ENCODE assay signal across 8 cellular contexts in genomic region chr19:17215125-17215971, GRCh38. TPM values are rescaled to one million over a fixed set of nuclear protein-coding genes. Genes with fewer than 3 reads are reported as not detected.
DNase-seq lines count a peak whose midpoint lies in the region; ATAC-seq, FAIRE-seq and TF ChIP-seq lines count a peak whose summit lies in the region.

Gene USE1 (plus strand): TSS chr19:17215357. CDS start chr19:17215406, 49 bp downstream.

- H4K20me1 ChIP-seq in fibroblast of lung (ENCODE audit: control insufficient read depth, extremely low read depth, insufficient read depth, low read length): no peaks in the 10 kb centered on the region

- H3K4me1 Mint-ChIP-seq in naive thymus-derived CD4-positive, alpha-beta T cell: peaks cover 0 to 16% (median 12%) of the 10 kb centered on the region in 7 donors
- H3K4me1 Mint-ChIP-seq in stimulated activated naive B cell treated with anti-CD40 and anti-IgM and Interleukin-4, amounts not matched to agents 10 μg/mL and 1 μg/mL and 100 μg/mL, for 72 hours: peaks cover 12 to 32% of the 10 kb centered on the region in 2 donors

- peaks cover 0 to 2% (median 0%) of the 10 kb centered on the region in 11 donors for H3K9me3 Mint-ChIP-seq in naive thymus-derived CD4-positive, alpha-beta T cell
- peaks cover 0 to 2% of the 10 kb centered on the region in 2 donors for H3K9me3 Mint-ChIP-seq in stimulated activated naive B cell treated with anti-CD40 and anti-IgM and Interleukin-4, amounts not matched to agents 10 μg/mL and 1 μg/mL and 100 μg/mL, for 72 hours

- H3K27me3 Mint-ChIP-seq in naive thymus-derived CD4-positive, alpha-beta T cell: no peaks in the 10 kb centered on the region
- no peaks in the 10 kb centered on the region for H3K27me3 Mint-ChIP-seq in stimulated activated naive B cell treated with anti-CD40 and anti-IgM and Interleukin-4, amounts not matched to agents 10 μg/mL and 1 μg/mL and 100 μg/mL, for 72 hours

- H3K27ac Mint-ChIP-seq in naive thymus-derived CD4-positive, alpha-beta T cell: peak within 1 kb of the TSS; percentile 97 to 100 (median 99)
- H3K27ac Mint-ChIP-seq in stimulated activated naive B cell treated with anti-CD40 and anti-IgM and Interleukin-4, amounts not matched to agents 10 μg/mL and 1 μg/mL and 100 μg/mL, for 72 hours: peak within 1 kb of the TSS; percentile 94

- TF ChIP-seq CTCF in D721Med (IDR thresholded peaks at IDR 0.05; ENCODE audit: insufficient read depth, missing control alignments): no peak
- no peak for TF ChIP-seq CTCF in fibroblast of lung (conservative IDR thresholded peaks at IDR 0.05 in 1 of 2, IDR thresholded peaks at IDR 0.05 in 1 of 2; ENCODE audit: low read depth in 1 of 2, low read length in 2 of 2)

- DNase-seq in D721Med (ENCODE audit: insufficient read length, low spot score) (peak; percentile 92), LHCN-M2 (ENCODE audit: low read depth) (peak; percentile 88), RPMI8226 (peak; percentile 95), fibroblast of lung (ENCODE audit: low read depth in 2 of 2) (peak; percentile 91 to 92)
- peak; percentile 72 to 77 for DNase-seq in activated T-helper 1 cell treated with anti-CD3 and anti-CD28 coated beads, Interleukin-2, amount 50 U/mL, for 16 hours (ENCODE audit: low read depth in 1 of 2, low spot score in 1 of 2)
- peak; percentile 70 to 91 (median 89) for DNase-seq in naive thymus-derived CD4-positive, alpha-beta T cell
- DNase-seq in stimulated activated naive B cell treated with anti-CD40 and anti-IgM and Interleukin-4, amounts not matched to agents 10 μg/mL and 1 μg/mL and 100 μg/mL, for 72 hours: peak; percentile 83

- H3K4me3 ChIP-seq in fibroblast of lung (replicated peaks in 1 of 4; ENCODE audit: control extremely low read depth in 1 of 4, insufficient read depth in 1 of 4, low read depth in 3 of 4, low read length in 4 of 4): peak within 1 kb of the TSS; percentile 63 to 80 (median 67)
- H3K4me3 ChIP-seq in naive thymus-derived CD4-positive, alpha-beta T cell (ENCODE audit: low read length): peak within 1 kb of the TSS; percentile 92

- peak within 1 kb of the TSS; percentile 83 for H2AFZ ChIP-seq in fibroblast of lung (ENCODE audit: low read length)

- ATAC-seq in GM21619 (IDR thresholded peaks at IDR 0.05; ENCODE audit: unreplicated experiment): peak; percentile 73
- ATAC-seq in naive thymus-derived CD4-positive, alpha-beta T cell: peak; percentile 97
- ATAC-seq in stimulated activated naive B cell treated with anti-CD40 and anti-IgM and Interleukin-4, amounts not matched to agents 10 μg/mL and 1 μg/mL and 100 μg/mL, for 72 hours (replicated peaks): peak; percentile 94 to 98

- intact Hi-C loops in naive thymus-derived CD4-positive, alpha-beta T cell (cut with micrococcal nuclease): loop anchor here (1.0 to 5.0 kb wide), 8 partner anchors 11 to 296 kb away; partner anchors contain the start of genes BABAM1 (in 2 of the 2), OCEL1 (in 2 of the 2), GTPBP3 (in 1 of the 2) and HAUS8 (in 1 of the 2)

- no peak for FAIRE-seq in D721Med (lab: Jason Lieb, UNC)

- H3K9ac ChIP-seq in fibroblast of lung (ENCODE audit: insufficient read depth, low read length): peak within 1 kb of the TSS; percentile 96

- peaks cover 8% of the 10 kb centered on the region for H3K4me1 ChIP-seq in fibroblast of lung (ENCODE audit: control insufficient read depth, extremely low read depth, insufficient read depth, low read length)
- H3K4me1 ChIP-seq in naive thymus-derived CD4-positive, alpha-beta T cell (ENCODE audit: control insufficient read depth in 2 of 2, insufficient read depth in 2 of 2, low read length in 2 of 2): peaks cover 13 to 16% of the 10 kb centered on the region in 2 donors

- H3K27ac ChIP-seq in fibroblast of lung (ENCODE audit: insufficient read depth, low read length): peak within 1 kb of the TSS; percentile 95
- H3K27ac ChIP-seq in naive thymus-derived CD4-positive, alpha-beta T cell (ENCODE audit: low read depth, low read length): peak within 1 kb of the TSS; percentile 89

- peak within 1 kb of the TSS; percentile 83 to 99 (median 90) for H3K4me3 Mint-ChIP-seq in naive thymus-derived CD4-positive, alpha-beta T cell
- H3K4me3 Mint-ChIP-seq in stimulated activated naive B cell treated with anti-CD40 and anti-IgM and Interleukin-4, amounts not matched to agents 10 μg/mL and 1 μg/mL and 100 μg/mL, for 72 hours: peak within 1 kb of the TSS; percentile 86 to 90

- peak within 1 kb of the TSS; percentile 58 for H3K4me2 ChIP-seq in fibroblast of lung (ENCODE audit: extremely low read depth, insufficient read depth, low read length)

- POLR2A ChIA-PET in naive thymus-derived CD4-positive, alpha-beta T cell (lab: Charles Lee): interaction anchor here (0.7 to 4.2 kb wide), 33 partner anchors 8 to 1837 kb away, joined by 3 to 77 read pairs (median 4); partner anchors contain the start of genes ANKLE1, BABAM1, HAUS8 and MED26

- H3K79me2 ChIP-seq in fibroblast of lung (ENCODE audit: control insufficient read depth, insufficient read depth, low read length): no peaks in the 10 kb centered on the region

- H3K36me3 ChIP-seq in fibroblast of lung (ENCODE audit: control insufficient read depth, insufficient read depth, low read length): peaks cover 22% of the 10 kb centered on the region
- H3K36me3 ChIP-seq in naive thymus-derived CD4-positive, alpha-beta T cell (ENCODE audit: control insufficient read depth in 2 of 3, insufficient read depth in 3 of 3, low read length in 3 of 3): peaks cover 0 to 53% (median 6%) of the 10 kb centered on the region in 3 experiments

- peaks cover 4 to 35% (median 24%) of the 10 kb centered on the region in 5 donors for H3K36me3 Mint-ChIP-seq in naive thymus-derived CD4-positive, alpha-beta T cell
- peaks cover 36 to 59% of the 10 kb centered on the region in 2 donors for H3K36me3 Mint-ChIP-seq in stimulated activated naive B cell treated with anti-CD40 and anti-IgM and Interleukin-4, amounts not matched to agents 10 μg/mL and 1 μg/mL and 100 μg/mL, for 72 hours

- H3K9me3 ChIP-seq in fibroblast of lung (ENCODE audit: control insufficient read depth, insufficient read depth, low read depth, low read length): no peaks in the 10 kb centered on the region
- H3K9me3 ChIP-seq in naive thymus-derived CD4-positive, alpha-beta T cell (ENCODE audit: control insufficient read depth in 2 of 3, low read length in 3 of 3): no peaks in the 10 kb centered on the region

- H3K27me3 ChIP-seq in fibroblast of lung (ENCODE audit: control insufficient read depth, insufficient read depth, low read length): no peaks in the 10 kb centered on the region
- no peaks in the 10 kb centered on the region for H3K27me3 ChIP-seq in naive thymus-derived CD4-positive, alpha-beta T cell (ENCODE audit: control insufficient read depth in 2 of 2, insufficient read depth in 2 of 2, low read length in 2 of 2)

- CTCF ChIA-PET in naive thymus-derived CD4-positive, alpha-beta T cell (lab: Charles Lee): interaction anchor here (1.0 to 2.5 kb wide), 5 partner anchors 10 to 32 kb away, joined by 3 to 8 read pairs (median 5); partner anchors contain the start of gene OCEL1

RNA-seq across cellular contexts. Expression of gene USE1, which starts in this region (rescaled TPM):
- total RNA-seq in LHCN-M2 (2014; rRNA removed) (15.3 and 28.9 TPM in 2 replicates), fibroblast of lung (23.8 and 26.5 TPM in 2 replicates)
- 45.0 TPM for polyA plus RNA-seq in LHCN-M2 (2012)
- polyA plus RNA-seq in fibroblast of lung: 25.8 and 27.1 TPM in 2 replicates
- polyA plus RNA-seq in fibroblast of lung (2012): 33.5 and 33.7 TPM in 2 replicates
- 10.8 and 17.7 TPM in 2 replicates for polyA minus RNA-seq in fibroblast of lung (ENCODE audit: low replicate concordance)
- total RNA-seq in naive thymus-derived CD4-positive, alpha-beta T cell: 10 to 100 TPM; 24.7 to 51.1 (median 30.5) TPM
- 10 to 100 TPM; 63.1 to 68.3 TPM for polyA plus RNA-seq in naive thymus-derived CD4-positive, alpha-beta T cell

Comparison
In these comparisons a context has a peak if more than half of its experiments do, and no peak if none do; other contexts are left out.
1. Peak in every context shown above with its lines: DNase-seq, ATAC-seq, H3K4me3 ChIP-seq and H3K27ac ChIP-seq.